15 cellular contexts compared by ENCODE assay signal in the genomic region with DNA sequence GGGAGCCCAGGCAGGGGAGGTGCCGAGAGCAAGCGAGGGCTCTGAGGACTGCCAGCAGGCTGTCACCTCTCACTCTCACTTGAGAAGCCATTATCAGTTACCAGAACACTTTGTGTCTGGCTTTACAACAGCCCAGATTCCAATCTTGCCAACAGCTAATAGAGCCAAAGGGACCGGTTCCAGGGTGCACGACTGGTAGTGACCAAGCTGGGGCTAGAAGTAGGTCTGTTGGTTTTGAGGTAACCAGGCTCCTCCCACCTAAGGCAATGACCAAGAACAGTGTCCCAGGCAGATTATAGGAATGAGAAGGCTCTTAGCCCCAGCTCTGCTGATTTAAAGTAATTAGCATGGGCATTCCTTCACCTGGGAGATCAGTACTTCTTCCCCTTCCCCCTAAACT. TPM values are rescaled to one million over a fixed set of nuclear protein-coding genes. Genes with fewer than 3 reads are reported as not detected.
DNase-seq lines count a peak whose midpoint lies in the region; ATAC-seq and TF ChIP-seq lines count a peak whose summit lies in the region.
"Had no signal": no experiment of that assay in that cellular context is flagged by ENCODE, and none has a peak within 500 bp of the region (broad histone marks: within the 10 kb centered on the region; RNA-seq: fewer than 3 reads in every experiment).

No MANE protein-coding gene starts in this region.

- intact Hi-C loops in colonic mucosa (cut with DNase I), result no loop called here

- no peak for TF ChIP-seq CTCF in colonic mucosa (IDR thresholded peaks at IDR 0.05)

- H3K36me3 Mint-ChIP-seq in CD4-positive, CD25-positive, alpha-beta regulatory T cell, result peaks cover 22% of the 10 kb centered on the region
- H3K36me3 Mint-ChIP-seq in naive thymus-derived CD8-positive, alpha-beta T cell, result peaks cover 0 to 4% (median 0%) of the 10 kb centered on the region in 3 donors
- H3K36me3 Mint-ChIP-seq: brain had no signal

- peaks cover 65% of the 10 kb centered on the region for H3K4me1 ChIP-seq in CD4-positive, CD25-positive, alpha-beta regulatory T cell (ENCODE audit: control insufficient read depth, insufficient read depth, low read length, poor library complexity, severe bottlenecking)
- H3K4me1 ChIP-seq in colonic mucosa, result no peaks in the 10 kb centered on the region
- H3K4me1 ChIP-seq: foreskin keratinocyte had no signal

- no peaks in the 10 kb centered on the region for H3K27me3 ChIP-seq in CD4-positive, CD25-positive, alpha-beta regulatory T cell (ENCODE audit: control insufficient read depth, insufficient read depth, low read length)
- H3K27me3 ChIP-seq in colonic mucosa, result no peaks in the 10 kb centered on the region
- H3K27me3 ChIP-seq: BLaER1 had no signal

- no peaks in the 10 kb centered on the region for H3K9me3 ChIP-seq in CD4-positive, CD25-positive, alpha-beta regulatory T cell (ENCODE audit: control insufficient read depth in 2 of 2, low read length in 2 of 2)
- H3K9me3 ChIP-seq in colonic mucosa, result no peaks in the 10 kb centered on the region

- ATAC-seq in CD4-positive, CD25-positive, alpha-beta regulatory T cell (ENCODE audit: low read depth in 2 of 2), result no peak
- ATAC-seq in HG02588 (IDR thresholded peaks at IDR 0.05; ENCODE audit: unreplicated experiment) (peak; percentile 18), HG03108 (IDR thresholded peaks at IDR 0.05; ENCODE audit: unreplicated experiment) (no peak)
- ATAC-seq in naive thymus-derived CD8-positive, alpha-beta T cell, result no peak
- ATAC-seq: foreskin keratinocyte had no signal

- peaks cover 5% of the 10 kb centered on the region for H3K27me3 Mint-ChIP-seq in CD4-positive, CD25-positive, alpha-beta regulatory T cell
- no peaks in the 10 kb centered on the region for H3K27me3 Mint-ChIP-seq in naive thymus-derived CD8-positive, alpha-beta T cell

- POLR2A ChIA-PET in naive thymus-derived CD8-positive, alpha-beta T cell (lab: Charles Lee), result interaction anchor here (0.7 to 9.0 kb wide), 10 partner anchors 9 to 155 kb away, joined by 3 to 163 read pairs (median 8); a partner anchor contains a TSS

- no peak overlapping the region for H3K4me3 ChIP-seq in CD4-positive, CD25-positive, alpha-beta regulatory T cell (ENCODE audit: low read depth, low read length)
- H3K4me3 ChIP-seq in colonic mucosa, result no peak overlapping the region
- H3K4me3 ChIP-seq: BLaER1 had no signal

- peaks cover 25 to 87% (median 63%) of the 10 kb centered on the region in 4 donors for H3K4me1 Mint-ChIP-seq in CD4-positive, CD25-positive, alpha-beta regulatory T cell
- peaks cover 37 to 86% (median 69%) of the 10 kb centered on the region in 4 donors for H3K4me1 Mint-ChIP-seq in naive thymus-derived CD8-positive, alpha-beta T cell
- H3K4me1 Mint-ChIP-seq: brain had no signal

- peak overlapping the region; percentile 7 to 71 (median 50) for H3K4me3 Mint-ChIP-seq in CD4-positive, CD25-positive, alpha-beta regulatory T cell
- H3K4me3 Mint-ChIP-seq in naive thymus-derived CD8-positive, alpha-beta T cell, result peak overlapping the region in 6 of 10 donors; percentile 3 to 55 (median 33)
- H3K4me3 Mint-ChIP-seq: brain had no signal

- no peak for DNase-seq in CD4-positive, CD25-positive, alpha-beta regulatory T cell
- DNase-seq in colonic mucosa (no peak), superior temporal gyrus (ENCODE audit: extremely low spot score) (no peak), pons (ENCODE audit: low spot score) (no peak), cerebellar cortex (ENCODE audit: low spot score) (no peak)
- DNase-seq in naive thymus-derived CD8-positive, alpha-beta T cell, result no peak
- DNase-seq: activated gamma-delta T cell treated with Interleukin-2 at 50 U/mL for 16 hours, foreskin keratinocyte, NCI-H187 treated with DMSO at 0.1 percent for 48 hours, NCI-H510A had no signal

- peaks cover 0 to 3% (median 1%) of the 10 kb centered on the region in 7 donors for H3K9me3 Mint-ChIP-seq in CD4-positive, CD25-positive, alpha-beta regulatory T cell
- peaks cover 0 to 11% (median 0%) of the 10 kb centered on the region in 9 donors for H3K9me3 Mint-ChIP-seq in naive thymus-derived CD8-positive, alpha-beta T cell

- H3K36me3 ChIP-seq in CD4-positive, CD25-positive, alpha-beta regulatory T cell (ENCODE audit: control insufficient read depth, insufficient read depth, low read length), result peaks cover 4% of the 10 kb centered on the region
- no peaks in the 10 kb centered on the region for H3K36me3 ChIP-seq in colonic mucosa
- H3K36me3 ChIP-seq: BLaER1 had no signal

- H3K27ac ChIP-seq in CD4-positive, CD25-positive, alpha-beta regulatory T cell (ENCODE audit: insufficient read depth, low read length, poor library complexity, severe bottlenecking), result no peak overlapping the region
- H3K27ac ChIP-seq in colonic mucosa, result peak overlapping the region; percentile 26
- H3K27ac ChIP-seq: BLaER1, foreskin keratinocyte had no signal

- H3K9ac ChIP-seq in colonic mucosa (ENCODE audit: low read depth in 2 of 2, low read length in 2 of 2), result no peak overlapping the region
- H3K9ac ChIP-seq: BLaER1 had no signal

- H3K27ac Mint-ChIP-seq in CD4-positive, CD25-positive, alpha-beta regulatory T cell, result peak overlapping the region; percentile 86 to 99 (median 91)
- peak overlapping the region; percentile 6 to 91 (median 74) for H3K27ac Mint-ChIP-seq in naive thymus-derived CD8-positive, alpha-beta T cell
- H3K27ac Mint-ChIP-seq: brain had no signal

RNA-seq across cellular contexts. Expression of a gene that starts 7.2 kb away (rescaled TPM):
- total RNA-seq in CD4-positive, CD25-positive, alpha-beta regulatory T cell, result 661 TPM
- 100 to 1,000 TPM; 572 to 666 (median 631) TPM for polyA plus RNA-seq in CD4-positive, CD25-positive, alpha-beta regulatory T cell
- 1 to 10 TPM; 4.4 to 9.8 TPM for total RNA-seq in colonic mucosa
- 100 to 1,000 TPM; 205 to 217 TPM for total RNA-seq in naive thymus-derived CD8-positive, alpha-beta T cell
- polyA plus RNA-seq in naive thymus-derived CD8-positive, alpha-beta T cell, result 100 to 1,000 TPM in 2 of 3 donors, 10 to 100 TPM in 1; 99.2 to 185 (median 147) TPM
- total RNA-seq: LHCN-M2 had no signal
- polyA plus RNA-seq: foreskin keratinocyte had no signal

RNA-seq across cellular contexts. Expression of a gene that starts 49.8 kb away (rescaled TPM):
- 3.4 TPM for total RNA-seq in CD4-positive, CD25-positive, alpha-beta regulatory T cell
- polyA plus RNA-seq in CD4-positive, CD25-positive, alpha-beta regulatory T cell, result 1 to 10 TPM in 2 of 4 donors, under 1 TPM in 2; 0.57 to 1.4 (median 1.1) TPM
- 1 to 10 TPM; 1.5 to 1.6 TPM for total RNA-seq in colonic mucosa
- 1 to 10 TPM; 4.8 to 9.2 TPM for total RNA-seq in naive thymus-derived CD8-positive, alpha-beta T cell
- polyA plus RNA-seq in naive thymus-derived CD8-positive, alpha-beta T cell, result 1 to 10 TPM in 2 of 3 donors, under 1 TPM in 1; 0.05 to 1.5 (median 1.0) TPM
- total RNA-seq: LHCN-M2 had no signal

Comparison
In these comparisons a context has a peak if more than half of its experiments do, and no peak if none do; other contexts are left out.
1. RNA of a gene that starts 7.2 kb away (total RNA-seq): 661 TPM in CD4-positive, CD25-positive, alpha-beta regulatory T cell (single experiment) and 205 to 217 TPM in naive thymus-derived CD8-positive, alpha-beta T cell; 4.4 to 9.8 TPM in colonic mucosa; every median in the first group is over 10 times any median in the second.